In genomic region chr16:70774261-70774660, GRCh38 we compare ENCODE assay signal across 24 cellular contexts.
"Had no signal": no experiment of that assay in that cellular context is flagged by ENCODE, and none has a peak within 500 bp of the region (broad histone marks: within the 10 kb centered on the region; RNA-seq: fewer than 3 reads in every experiment).

No MANE protein-coding gene starts in this region.

- ATAC-seq: left colon; left ventricle myocardium superior; natural killer cell; pancreas; stimulated activated memory B cell treated with anti-CD40 and anti-IgM and Interleukin-4, amounts not matched to agents 10 μg/mL and 1 μg/mL and 100 μg/mL, for 72 hours had no signal

- H3K4me1 Mint-ChIP-seq: memory B cell; natural killer cell; stimulated activated memory B cell treated with anti-CD40 and anti-IgM and Interleukin-4, amounts not matched to agents 10 μg/mL and 1 μg/mL and 100 μg/mL, for 72 hours had no signal

- H3K4me3 ChIP-seq: coronary artery, esophagus squamous epithelium, lung, pancreas, right atrium auricular region, sigmoid colon, thoracic aorta, tibial nerve, upper lobe of left lung had no signal

- H3K4me1 ChIP-seq: pancreas, right atrium auricular region had no signal

- H3K27ac ChIP-seq: coronary artery, esophagus squamous epithelium, neutrophil, pancreas, right atrium auricular region, sigmoid colon, thoracic aorta, tibial nerve, upper lobe of left lung had no signal

- H3K4me3 Mint-ChIP-seq: central memory CD8-positive, alpha-beta T cell; memory B cell; natural killer cell; stimulated activated memory B cell treated with anti-CD40 and anti-IgM and Interleukin-4, amounts not matched to agents 10 μg/mL and 1 μg/mL and 100 μg/mL, for 72 hours; stimulated activated naive CD8-positive, alpha-beta T cell treated with anti-CD3 and anti-CD28 coated beads, Interleukin-15, Interleukin-2, amounts not matched to agents 100 ng/mL and 50 ng/mL, for 24 hours had no signal

- H3K9me3 ChIP-seq: esophagus squamous epithelium, neutrophil, pancreas, right atrium auricular region, sigmoid colon, thoracic aorta, tibial nerve, upper lobe of left lung had no signal

- H3K27me3 Mint-ChIP-seq: central memory CD8-positive, alpha-beta T cell; memory B cell; stimulated activated memory B cell treated with anti-CD40 and anti-IgM and Interleukin-4, amounts not matched to agents 10 μg/mL and 1 μg/mL and 100 μg/mL, for 72 hours; stimulated activated naive CD8-positive, alpha-beta T cell treated with anti-CD3 and anti-CD28 coated beads, Interleukin-15, Interleukin-2, amounts not matched to agents 100 ng/mL and 50 ng/mL, for 24 hours had no signal

- H3K27ac Mint-ChIP-seq: memory B cell; natural killer cell; stimulated activated memory B cell treated with anti-CD40 and anti-IgM and Interleukin-4, amounts not matched to agents 10 μg/mL and 1 μg/mL and 100 μg/mL, for 72 hours; stimulated activated naive CD8-positive, alpha-beta T cell treated with anti-CD3 and anti-CD28 coated beads, Interleukin-15, Interleukin-2, amounts not matched to agents 100 ng/mL and 50 ng/mL, for 24 hours had no signal

- DNase-seq: dermis blood vessel endothelial cell; effector memory CD4-positive, alpha-beta T cell; erythroblast; esophagus squamous epithelium; foreskin melanocyte; glutamatergic neuron; hypothalamus; left colon; natural killer cell; pancreas; sigmoid colon; stimulated activated CD4-positive, alpha-beta T cell treated with anti-CD3 and anti-CD28 coated beads, Interleukin-4, amount 100 ng/mL, for 4 hours; upper lobe of left lung had no signal

- H3K9me3 Mint-ChIP-seq: central memory CD8-positive, alpha-beta T cell; memory B cell; natural killer cell; stimulated activated memory B cell treated with anti-CD40 and anti-IgM and Interleukin-4, amounts not matched to agents 10 μg/mL and 1 μg/mL and 100 μg/mL, for 72 hours; stimulated activated naive CD8-positive, alpha-beta T cell treated with anti-CD3 and anti-CD28 coated beads, Interleukin-15, Interleukin-2, amounts not matched to agents 100 ng/mL and 50 ng/mL, for 24 hours had no signal

- H3K27me3 ChIP-seq: esophagus squamous epithelium, neutrophil, pancreas, right atrium auricular region, sigmoid colon, tibial nerve, upper lobe of left lung had no signal
